In the genomic region with DNA sequence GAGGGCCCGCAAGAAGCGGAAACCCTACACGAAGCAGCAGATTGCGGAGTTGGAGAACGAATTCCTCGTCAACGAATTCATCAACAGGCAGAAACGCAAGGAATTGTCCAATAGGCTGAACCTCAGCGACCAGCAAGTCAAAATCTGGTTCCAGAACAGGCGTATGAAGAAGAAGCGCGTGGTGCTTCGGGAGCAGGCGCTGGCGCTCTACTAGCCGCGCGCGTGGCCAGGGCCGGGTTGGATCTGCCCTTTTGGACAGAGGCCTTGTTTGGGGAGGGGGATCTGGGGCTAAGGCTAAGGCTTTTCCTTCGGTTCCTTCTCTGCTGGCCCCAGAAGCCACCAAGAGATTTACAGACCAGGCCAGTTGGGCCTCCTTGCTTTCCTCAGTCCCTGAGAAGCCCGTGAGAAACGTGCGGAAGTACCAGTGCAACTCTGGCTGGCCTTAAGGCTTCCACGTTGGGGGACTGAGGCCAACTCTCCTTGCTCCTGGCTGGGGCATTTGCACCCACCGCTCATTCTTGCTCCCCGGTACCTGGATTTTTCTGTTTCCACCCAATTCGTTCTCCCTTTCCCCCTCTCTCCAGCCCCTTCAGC, we compare ENCODE assay signal across 21 cellular contexts. TPM values are rescaled to one million over a fixed set of nuclear protein-coding genes. Genes with fewer than 3 reads are reported as not detected.
A peak's percentile ranks its signal among the peaks of the same experiment; 100 is the strongest.
DNase-seq lines count a peak whose midpoint lies in the region; ATAC-seq, FAIRE-seq and TF ChIP-seq lines count a peak whose summit lies in the region.
"Had no signal": no experiment of that assay in that cellular context is flagged by ENCODE, and none has a peak within 500 bp of the region (broad histone marks: within the 10 kb centered on the region; RNA-seq: fewer than 3 reads in every experiment).

No MANE protein-coding gene starts in this region.

- H3K79me2 ChIP-seq in astrocyte (ENCODE audit: insufficient read depth, low read length): no peaks in the 10 kb centered on the region

- H3K4me1 ChIP-seq in astrocyte (ENCODE audit: insufficient read depth, low read length): peaks cover 7% of the 10 kb centered on the region
- peaks cover 3% of the 10 kb centered on the region for H3K4me1 ChIP-seq in iPS-15b (ENCODE audit: control insufficient read depth, insufficient read depth, low read length)
- no peaks in the 10 kb centered on the region for H3K4me1 ChIP-seq in foreskin keratinocyte

- POLR2A ChIA-PET in activated CD4-positive, alpha-beta T cell treated with anti-CD3 and anti-CD28 coated beads for 36 hours (lab: Charles Lee): no interaction called here

- TF ChIP-seq CTCF in astrocyte (IDR thresholded peaks at IDR 0.05; ENCODE audit: insufficient read depth, low read depth, low read length): no peak
- TF ChIP-seq CTCF in type B pancreatic cell (conservative IDR thresholded peaks at IDR 0.05): no peak
- no peak for TF ChIP-seq CTCF in foreskin keratinocyte (conservative IDR thresholded peaks at IDR 0.05)

- H3K4me3 ChIP-seq in astrocyte (ENCODE audit: insufficient read depth, low read depth, low read length) (no peak overlapping the region), iPS-15b (ENCODE audit: low read depth, low read length) (peak overlapping the region; percentile 27)
- H3K4me3 ChIP-seq: A549; BLaER1 treated with 17β-estradiol and CSF1 and Interleukin-3, amounts not matched to agents 10 nM and 100 nM had no signal

- peak; percentile 30 for DNase-seq in activated T-cell treated with anti-CD3 and anti-CD28 coated beads, Interleukin-2, amount 50 U/mL, for 24 hours
- no peak for DNase-seq in activated T-cell treated with anti-CD3 and anti-CD28 coated beads, Interleukin-2, amount 50 U/mL, for 72 hours
- DNase-seq in astrocyte (ENCODE audit: low read depth): no peak
- peak; percentile 64 for DNase-seq in type B pancreatic cell (ENCODE audit: extremely low spot score, unreplicated experiment)
- no peak for DNase-seq in activated CD4-positive, CD25-positive, alpha-beta regulatory T cell (lab: John Stamatoyannopoulos, UW)
- no peak for DNase-seq in foreskin keratinocyte
- DNase-seq in activated CD4-positive, alpha-beta T cell treated with anti-CD3 and anti-CD28 coated beads for 36 hours: no peak
- DNase-seq: DND-41, NCI-H1436, NCI-H2029, NCI-H2171 treated with DMSO at 0.1 percent for 48 hours, NCI-H446 treated with DMSO at 0.1 percent for 48 hours, NCI-H748 treated with DMSO at 0.1 percent for 48 hours, OCI-M1 had no signal

- H3K27ac ChIP-seq in astrocyte (ENCODE audit: low read depth, low read length) (no peak overlapping the region), foreskin keratinocyte (no peak overlapping the region)
- H3K27ac ChIP-seq: A549; BLaER1 treated with 17β-estradiol and CSF1 and Interleukin-3, amounts not matched to agents 10 nM and 100 nM; KMS-11 had no signal

- intact Hi-C loops in activated CD4-positive, alpha-beta T cell treated with anti-CD3 and anti-CD28 coated beads for 36 hours (cut with DNase I, micrococcal nuclease): no loop called here

- H3K9ac ChIP-seq in astrocyte (ENCODE audit: low read length): no peak overlapping the region
- H3K9ac ChIP-seq in iPS-15b (ENCODE audit: low read depth, low read length): no peak overlapping the region
- H3K9ac ChIP-seq: BLaER1 treated with 17β-estradiol and CSF1 and Interleukin-3, amounts not matched to agents 10 nM and 100 nM; KMS-11 had no signal

- no peaks in the 10 kb centered on the region for H3K36me3 Mint-ChIP-seq in activated T-cell treated with anti-CD3 and anti-CD28 coated beads, Interleukin-2, amount 50 U/mL, for 24 hours (ENCODE audit: low read depth)
- H3K36me3 Mint-ChIP-seq in activated T-cell treated with anti-CD3 and anti-CD28 coated beads, Interleukin-2, amount 50 U/mL, for 72 hours (ENCODE audit: insufficient read depth in 2 of 2): peaks cover 0 to 2% of the 10 kb centered on the region in 2 donors
- H3K36me3 Mint-ChIP-seq in astrocyte (ENCODE audit: low read depth, unreplicated experiment) (no peaks in the 10 kb centered on the region), type B pancreatic cell (no peaks in the 10 kb centered on the region)
- no peaks in the 10 kb centered on the region for H3K36me3 Mint-ChIP-seq in activated CD4-positive, alpha-beta T cell treated with anti-CD3 and anti-CD28 coated beads for 36 hours (ENCODE audit: low read depth)

- H3K27me3 ChIP-seq in astrocyte (ENCODE audit: insufficient read depth, low read length) (peaks cover 98% of the 10 kb centered on the region), iPS-15b (ENCODE audit: control insufficient read depth, insufficient read depth, low read length) (peaks cover 96% of the 10 kb centered on the region), foreskin keratinocyte (peaks cover 100% of the 10 kb centered on the region)

- H3K4me3 Mint-ChIP-seq in activated T-cell treated with anti-CD3 and anti-CD28 coated beads, Interleukin-2, amount 50 U/mL, for 24 hours: no peak overlapping the region
- no peak overlapping the region for H3K4me3 Mint-ChIP-seq in activated T-cell treated with anti-CD3 and anti-CD28 coated beads, Interleukin-2, amount 50 U/mL, for 72 hours
- H3K4me3 Mint-ChIP-seq in astrocyte (ENCODE audit: unreplicated experiment): no peak overlapping the region
- no peak overlapping the region for H3K4me3 Mint-ChIP-seq in type B pancreatic cell
- H3K4me3 Mint-ChIP-seq in activated CD4-positive, alpha-beta T cell treated with anti-CD3 and anti-CD28 coated beads for 36 hours: no peak overlapping the region

- H3K27me3 Mint-ChIP-seq in activated T-cell treated with anti-CD3 and anti-CD28 coated beads, Interleukin-2, amount 50 U/mL, for 24 hours: peaks cover 98% of the 10 kb centered on the region
- H3K27me3 Mint-ChIP-seq in activated T-cell treated with anti-CD3 and anti-CD28 coated beads, Interleukin-2, amount 50 U/mL, for 72 hours (ENCODE audit: low read depth): peaks cover 92% of the 10 kb centered on the region
- H3K27me3 Mint-ChIP-seq in astrocyte (ENCODE audit: low read depth, unreplicated experiment) (peaks cover 92% of the 10 kb centered on the region), type B pancreatic cell (peaks cover 98% of the 10 kb centered on the region)
- H3K27me3 Mint-ChIP-seq in activated CD4-positive, alpha-beta T cell treated with anti-CD3 and anti-CD28 coated beads for 36 hours: peaks cover 82% of the 10 kb centered on the region

- CTCF ChIA-PET in activated CD4-positive, alpha-beta T cell treated with anti-CD3 and anti-CD28 coated beads for 36 hours (lab: Charles Lee): interaction anchor here (1.3 kb wide), 1 partner anchor 20 kb away, joined by 3 read pairs; no protein-coding TSS in a partner anchor

- no peaks in the 10 kb centered on the region for H3K9me3 Mint-ChIP-seq in activated T-cell treated with anti-CD3 and anti-CD28 coated beads, Interleukin-2, amount 50 U/mL, for 24 hours
- H3K9me3 Mint-ChIP-seq in activated T-cell treated with anti-CD3 and anti-CD28 coated beads, Interleukin-2, amount 50 U/mL, for 72 hours: no peaks in the 10 kb centered on the region
- H3K9me3 Mint-ChIP-seq in astrocyte (ENCODE audit: unreplicated experiment): peaks cover 19% of the 10 kb centered on the region
- no peaks in the 10 kb centered on the region for H3K9me3 Mint-ChIP-seq in type B pancreatic cell
- no peaks in the 10 kb centered on the region for H3K9me3 Mint-ChIP-seq in activated CD4-positive, alpha-beta T cell treated with anti-CD3 and anti-CD28 coated beads for 36 hours (ENCODE audit: low read depth)

- peaks cover 21% of the 10 kb centered on the region for H3K9me3 ChIP-seq in astrocyte (ENCODE audit: insufficient read depth, low read depth, low read length)
- H3K9me3 ChIP-seq in iPS-15b (ENCODE audit: control insufficient read depth, insufficient read depth, low read length): no peaks in the 10 kb centered on the region
- H3K9me3 ChIP-seq: A549 had no signal

- peaks cover 5% of the 10 kb centered on the region for H4K20me1 ChIP-seq in astrocyte (ENCODE audit: insufficient read depth, low read length)

- FAIRE-seq in astrocyte (lab: Jason Lieb, UNC): no peak
- FAIRE-seq: A549, G401.6 had no signal

- peaks cover 30% of the 10 kb centered on the region for H3K4me1 Mint-ChIP-seq in activated T-cell treated with anti-CD3 and anti-CD28 coated beads, Interleukin-2, amount 50 U/mL, for 24 hours (ENCODE audit: low read depth)
- peaks cover 39% of the 10 kb centered on the region for H3K4me1 Mint-ChIP-seq in activated T-cell treated with anti-CD3 and anti-CD28 coated beads, Interleukin-2, amount 50 U/mL, for 72 hours (ENCODE audit: low read depth)
- peaks cover 6% of the 10 kb centered on the region for H3K4me1 Mint-ChIP-seq in astrocyte (ENCODE audit: low read depth, unreplicated experiment)
- H3K4me1 Mint-ChIP-seq in type B pancreatic cell (ENCODE audit: unreplicated experiment): peaks cover 10% of the 10 kb centered on the region
- H3K4me1 Mint-ChIP-seq in activated CD4-positive, alpha-beta T cell treated with anti-CD3 and anti-CD28 coated beads for 36 hours: peaks cover 27% of the 10 kb centered on the region

- no peak for ATAC-seq in activated T-cell treated with anti-CD3 and anti-CD28 coated beads, Interleukin-2, amount 50 U/mL, for 72 hours (replicated peaks in 1 of 2)
- no peak for ATAC-seq in foreskin keratinocyte
- ATAC-seq in activated CD4-positive, alpha-beta T cell treated with anti-CD3 and anti-CD28 coated beads for 36 hours: no peak
- ATAC-seq: A549 had no signal

- no peak overlapping the region for H2AFZ ChIP-seq in astrocyte (ENCODE audit: low read depth, low read length)

- H3K36me3 ChIP-seq in astrocyte (ENCODE audit: insufficient read depth, low read length) (no peaks in the 10 kb centered on the region), iPS-15b (ENCODE audit: control insufficient read depth, insufficient read depth, low read length) (no peaks in the 10 kb centered on the region)
- H3K36me3 ChIP-seq: BLaER1 treated with 17β-estradiol and CSF1 and Interleukin-3, amounts not matched to agents 10 nM and 100 nM had no signal

- no peak overlapping the region for H3K27ac Mint-ChIP-seq in activated T-cell treated with anti-CD3 and anti-CD28 coated beads, Interleukin-2, amount 50 U/mL, for 24 hours
- H3K27ac Mint-ChIP-seq in activated T-cell treated with anti-CD3 and anti-CD28 coated beads, Interleukin-2, amount 50 U/mL, for 72 hours: no peak overlapping the region
- H3K27ac Mint-ChIP-seq in astrocyte (ENCODE audit: unreplicated experiment): peak overlapping the region; percentile 26
- H3K27ac Mint-ChIP-seq in type B pancreatic cell: no peak overlapping the region
- H3K27ac Mint-ChIP-seq in activated CD4-positive, alpha-beta T cell treated with anti-CD3 and anti-CD28 coated beads for 36 hours: no peak overlapping the region

- no peak overlapping the region for H3K4me2 ChIP-seq in astrocyte (ENCODE audit: low read length)
- H3K4me2 ChIP-seq: A549; BLaER1 treated with 17β-estradiol and CSF1 and Interleukin-3, amounts not matched to agents 10 nM and 100 nM; KMS-11 had no signal

RNA-seq across cellular contexts. Expression of gene HOXD12, which starts 1.0 kb away (rescaled TPM):
- not detected for total RNA-seq in activated T-cell treated with anti-CD3 and anti-CD28 coated beads, Interleukin-2, amount 50 U/mL, for 72 hours
- total RNA-seq in astrocyte (not detected in 2 replicates), type B pancreatic cell (ENCODE audit: low replicate concordance) (not detected in 2 replicates), foreskin keratinocyte (not detected in 2 replicates)
- polyA plus RNA-seq in foreskin keratinocyte: not detected in 2 replicates
- not detected for total RNA-seq in activated CD4-positive, alpha-beta T cell treated with anti-CD3 and anti-CD28 coated beads for 36 hours
- total RNA-seq: RPMI7951 had no signal
- polyA plus RNA-seq: A549 had no signal

RNA-seq across cellular contexts. Expression of gene HOXD11, which starts 6.4 kb away (rescaled TPM):
- not detected for total RNA-seq in activated T-cell treated with anti-CD3 and anti-CD28 coated beads, Interleukin-2, amount 50 U/mL, for 72 hours
- total RNA-seq in astrocyte (not detected in 2 replicates), type B pancreatic cell (ENCODE audit: low replicate concordance) (0.21 and 1.1 TPM in 2 replicates), foreskin keratinocyte (not detected in 2 replicates)
- polyA plus RNA-seq in foreskin keratinocyte: not detected in 2 replicates
- not detected for total RNA-seq in activated CD4-positive, alpha-beta T cell treated with anti-CD3 and anti-CD28 coated beads for 36 hours
- total RNA-seq: RPMI7951 had no signal

RNA-seq across cellular contexts. Expression of gene HOXD13, which starts 8.1 kb away (rescaled TPM):
- not detected for total RNA-seq in activated T-cell treated with anti-CD3 and anti-CD28 coated beads, Interleukin-2, amount 50 U/mL, for 72 hours
- total RNA-seq in astrocyte: not detected in 2 replicates
- 0.31 and 0.43 TPM in 2 replicates for total RNA-seq in type B pancreatic cell (ENCODE audit: low replicate concordance)
- total RNA-seq in foreskin keratinocyte: not detected in 2 replicates
- polyA plus RNA-seq in foreskin keratinocyte: not detected in 2 replicates
- total RNA-seq in activated CD4-positive, alpha-beta T cell treated with anti-CD3 and anti-CD28 coated beads for 36 hours: not detected

RNA-seq across cellular contexts. Expression of gene HOXD10, which starts 15.9 kb away (rescaled TPM):
- total RNA-seq in activated T-cell treated with anti-CD3 and anti-CD28 coated beads, Interleukin-2, amount 50 U/mL, for 72 hours: not detected
- not detected in 2 replicates for total RNA-seq in astrocyte
- total RNA-seq in type B pancreatic cell (ENCODE audit: low replicate concordance): 0.19 and 0.56 TPM in 2 replicates
- total RNA-seq in foreskin keratinocyte: not detected in 2 replicates
- not detected in 2 replicates for polyA plus RNA-seq in foreskin keratinocyte
- not detected for total RNA-seq in activated CD4-positive, alpha-beta T cell treated with anti-CD3 and anti-CD28 coated beads for 36 hours
- total RNA-seq: RPMI7951 had no signal

RNA-seq across cellular contexts. Expression of gene EVX2, which starts 16.9 kb away (rescaled TPM):
- not detected for total RNA-seq in activated T-cell treated with anti-CD3 and anti-CD28 coated beads, Interleukin-2, amount 50 U/mL, for 72 hours
- not detected in 2 replicates for total RNA-seq in astrocyte
- 0.10 TPM in 1 of 2 replicates, not detected in the other for total RNA-seq in type B pancreatic cell (ENCODE audit: low replicate concordance)
- not detected in 2 replicates for total RNA-seq in foreskin keratinocyte
- not detected in 2 replicates for polyA plus RNA-seq in foreskin keratinocyte
- total RNA-seq in activated CD4-positive, alpha-beta T cell treated with anti-CD3 and anti-CD28 coated beads for 36 hours: not detected
- total RNA-seq: M059J, RPMI7951 had no signal

Comparison
In these comparisons a context has a peak if more than half of its experiments do, and no peak if none do; other contexts are left out.
1. DNase-seq: peak in activated T-cell treated with anti-CD3 and anti-CD28 coated beads, Interleukin-2, amount 50 U/mL, for 24 hours (single experiment) and type B pancreatic cell (single experiment); none in activated T-cell treated with anti-CD3 and anti-CD28 coated beads, Interleukin-2, amount 50 U/mL, for 72 hours (0 of 2), astrocyte (single experiment), activated CD4-positive, CD25-positive, alpha-beta regulatory T cell (0 of 4), foreskin keratinocyte (0 of 2) and activated CD4-positive, alpha-beta T cell treated with anti-CD3 and anti-CD28 coated beads for 36 hours (single experiment).